ENCODE assay signal across 18 cellular contexts in genomic region chr16:58155839-58156238, GRCh38.
"Had no signal": no experiment of that assay in that cellular context is flagged by ENCODE, and none has a peak within 500 bp of the region (broad histone marks: within the 10 kb centered on the region; RNA-seq: fewer than 3 reads in every experiment).

No MANE protein-coding gene starts in this region.

- H3K4me3 ChIP-seq: hepatocyte, lung, psoas muscle, right lobe of liver had no signal

- H3K9me3 Mint-ChIP-seq: nephron progenitor cell; stimulated activated naive B cell treated with anti-CD40 and anti-IgM and Interleukin-4, amounts not matched to agents 10 μg/mL and 1 μg/mL and 100 μg/mL, for 72 hours had no signal

- ATAC-seq: left colon; psoas muscle; stimulated activated naive B cell treated with anti-CD40 and anti-IgM and Interleukin-4, amounts not matched to agents 10 μg/mL and 1 μg/mL and 100 μg/mL, for 72 hours had no signal

- H3K27ac Mint-ChIP-seq: nephron progenitor cell; stimulated activated naive B cell treated with anti-CD40 and anti-IgM and Interleukin-4, amounts not matched to agents 10 μg/mL and 1 μg/mL and 100 μg/mL, for 72 hours had no signal

- H3K4me3 Mint-ChIP-seq: nephron progenitor cell; stimulated activated naive B cell treated with anti-CD40 and anti-IgM and Interleukin-4, amounts not matched to agents 10 μg/mL and 1 μg/mL and 100 μg/mL, for 72 hours had no signal

- H3K4me1 Mint-ChIP-seq: stimulated activated naive B cell treated with anti-CD40 and anti-IgM and Interleukin-4, amounts not matched to agents 10 μg/mL and 1 μg/mL and 100 μg/mL, for 72 hours had no signal

- H3K27me3 ChIP-seq: hepatocyte, neutrophil, right lobe of liver had no signal

- H3K27ac ChIP-seq: hepatocyte, neutrophil, psoas muscle, right lobe of liver had no signal

- DNase-seq: dermis blood vessel endothelial cell; effector CD4-positive, alpha-beta T cell; foreskin melanocyte; head of caudate nucleus; left colon; left ventricle myocardium superior; mesenchymal stem cell; midbrain; nephron progenitor cell; psoas muscle; retina; right lobe of liver; stimulated activated CD4-positive, alpha-beta T cell treated with anti-CD3 and anti-CD28 coated beads, Interleukin-4, amount 100 ng/mL, for 24 hours; stimulated activated naive B cell treated with anti-CD40 and anti-IgM and Interleukin-4, amounts not matched to agents 10 μg/mL and 1 μg/mL and 100 μg/mL, for 72 hours; trophoblast cell had no signal

- H3K4me1 ChIP-seq: psoas muscle, right lobe of liver had no signal

- H3K79me2 ChIP-seq: hepatocyte had no signal

- H3K4me2 ChIP-seq: hepatocyte had no signal

- H3K9me3 ChIP-seq: neutrophil, psoas muscle, right lobe of liver had no signal

- H3K27me3 Mint-ChIP-seq: stimulated activated naive B cell treated with anti-CD40 and anti-IgM and Interleukin-4, amounts not matched to agents 10 μg/mL and 1 μg/mL and 100 μg/mL, for 72 hours had no signal

- H2AFZ ChIP-seq: hepatocyte had no signal
